Comparison of ENCODE assay signal across 26 cellular contexts in genomic region chr3:115768661-115769060, GRCh38.
"Had no signal": no experiment of that assay in that cellular context is flagged by ENCODE, and none has a peak within 500 bp of the region (broad histone marks: within the 10 kb centered on the region; RNA-seq: fewer than 3 reads in every experiment).

No MANE protein-coding gene starts in this region.

- H3K27ac ChIP-seq: body of pancreas, coronary artery, dorsolateral prefrontal cortex, heart left ventricle had no signal

- H3K27me3 ChIP-seq: body of pancreas, dorsolateral prefrontal cortex, heart left ventricle had no signal

- ATAC-seq: activated T-cell treated with anti-CD3 and anti-CD28 coated beads, Interleukin-2, amount 50 U/mL, for 72 hours; body of pancreas; esophagus mucosa; heart left ventricle; WTC11 had no signal

- DNase-seq: activated CD4-positive, alpha-beta memory T cell treated with anti-CD3 and anti-CD28 coated beads, Interleukin-2, amount 10 ng/mL, durations not matched to agents 7 days and 5 days; activated CD4-positive, alpha-beta T cell treated with anti-CD3 and anti-CD28 coated beads for 1 hour; activated CD4-positive, alpha-beta T cell treated with anti-CD3 and anti-CD28 coated beads for 4 hours; activated CD4-positive, alpha-beta T cell treated with anti-CD3 and anti-CD28 coated beads, Interleukin-2, amount 10 ng/mL, durations not matched to agents 7 days and 5 days; activated CD4-positive, alpha-beta T cell treated with anti-CD3 and anti-CD28 coated beads, Interleukin-2, amount 50 U/mL, for 4 hours; activated CD8-positive, alpha-beta memory T cell treated with anti-CD3 and anti-CD28 coated beads, Interleukin-2, amount 50 U/mL, for 48 hours; activated effector memory CD4-positive, alpha-beta T cell treated with Interleukin-2 at 50 U/mL for 16 hours; activated gamma-delta T cell treated with Interleukin-2 at 50 U/mL for 16 hours; activated naive CD4-positive, alpha-beta T cell treated with anti-CD3 and anti-CD28 coated beads, Interleukin-2, amount 50 U/mL, for 16 hours; activated naive CD4-positive, alpha-beta T cell treated with Interleukin-2 at 50 U/mL for 16 hours; activated T-cell treated with anti-CD3 and anti-CD28 coated beads for 4 hours; activated T-cell treated with anti-CD3 and anti-CD28 coated beads, Interleukin-2, amount 50 U/mL, for 24 hours; activated T-cell treated with anti-CD3 and anti-CD28 coated beads, Interleukin-2, amount 50 U/mL, for 72 hours; amniotic stem cell; aorta; body of pancreas; cerebellar nuclear complex; dorsolateral prefrontal cortex; effector memory CD4-positive, alpha-beta T cell; endodermal cell; foreskin fibroblast; heart left ventricle; T-helper 2 cell had no signal

- H3K4me1 ChIP-seq: body of pancreas had no signal

- H3K9me3 ChIP-seq: body of pancreas, heart left ventricle had no signal

- H3K4me3 ChIP-seq: body of pancreas, coronary artery, dorsolateral prefrontal cortex, heart left ventricle had no signal

- H3K36me3 ChIP-seq: heart left ventricle had no signal
